ENCODE assay signal across 1 cellular context in the genomic region with DNA sequence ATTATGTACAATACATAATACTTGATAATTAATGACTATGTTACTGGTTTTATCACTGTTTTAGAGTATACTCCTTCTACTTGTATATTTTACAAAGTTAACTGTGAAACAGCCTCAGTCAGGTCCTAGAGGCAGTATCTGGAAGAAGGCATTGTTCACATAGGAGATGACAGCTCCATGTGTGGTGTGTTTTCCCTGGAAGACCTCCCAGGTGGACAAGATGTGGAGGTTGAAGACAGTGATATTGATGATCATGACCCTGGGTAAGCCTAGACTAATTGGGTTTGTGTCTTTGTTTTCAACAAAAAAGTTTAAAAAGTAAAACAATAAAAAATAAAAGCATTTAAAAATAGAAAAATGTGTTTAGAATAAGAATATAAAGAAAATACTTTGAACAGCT.
TF ChIP-seq lines count a peak whose summit lies in the region.

No MANE protein-coding gene starts in this region.

TF ChIP-seq in IMR-90, 13 proteins besides CTCF, POLR2A, EP300 and RAD21:
- no peak for TF ChIP-seq NFE2L2 (IDR thresholded peaks at IDR 0.05; ENCODE audit: low read depth, low read length)
- TF ChIP-seq MAFK (IDR thresholded peaks at IDR 0.05; ENCODE audit: low read depth, low read length), result no peak
- TF ChIP-seq MAZ (IDR thresholded peaks at IDR 0.05; ENCODE audit: borderline replicate concordance, low read depth, low read length), result no peak
TF ChIP-seq in IMR-90: peak in this region for 0.
